6 cellular contexts compared by ENCODE assay signal in the genomic region with DNA sequence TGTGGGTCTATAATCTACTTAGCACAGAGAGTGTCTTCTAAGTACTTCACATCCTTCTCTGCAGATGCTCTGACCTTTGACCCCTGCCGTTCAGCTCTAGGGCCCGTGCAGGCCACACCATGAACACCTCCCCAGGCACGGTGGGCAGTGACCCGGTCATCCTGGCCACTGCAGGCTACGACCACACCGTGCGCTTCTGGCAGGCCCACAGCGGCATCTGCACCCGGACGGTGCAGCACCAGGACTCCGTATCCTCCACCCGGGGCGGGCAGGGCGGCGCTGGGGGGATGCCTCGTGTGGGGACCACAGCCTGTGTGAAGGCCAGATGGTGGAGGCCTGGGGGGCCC. TPM values are rescaled to one million over a fixed set of nuclear protein-coding genes. Genes with fewer than 3 reads are reported as not detected.
DNase-seq lines count a peak whose midpoint lies in the region; FAIRE-seq and TF ChIP-seq lines count a peak whose summit lies in the region.

No MANE protein-coding gene starts in this region.

- H3K9ac ChIP-seq in GM23248 (peak overlapping the region; percentile 86), SK-N-MC (ENCODE audit: insufficient read length) (peak overlapping the region; percentile 96), kidney (ENCODE audit: low read length in 2 of 2) (peak overlapping the region; percentile 84 to 99)

- in situ Hi-C loops in GM23248 (cut with MboI) = no loop called here

- intact Hi-C loops in kidney (cut with DNase I) = no loop called here

- TF ChIP-seq CTCF in kidney (IDR thresholded peaks at IDR 0.05; ENCODE audit: borderline replicate concordance, extremely low read depth, insufficient read depth) = no peak

- H3K4me1 ChIP-seq in GM23248 (ENCODE audit: insufficient read depth) (peaks cover 3% of the 10 kb centered on the region; the same call in 1 of the 2 replicates), kidney (ENCODE audit: control insufficient read depth in 1 of 2, insufficient read depth in 1 of 2, low read depth in 1 of 2, low read length in 2 of 2) (peaks cover 10 to 15% of the 10 kb centered on the region in 2 donors)

- no peaks in the 10 kb centered on the region for H3K9me3 ChIP-seq in GM23248 (ENCODE audit: low read depth)
- no peaks in the 10 kb centered on the region for H3K9me3 ChIP-seq in SK-N-MC (ENCODE audit: low read depth, low read length)
- H3K9me3 ChIP-seq in kidney (ENCODE audit: control insufficient read depth in 1 of 2, low read length in 2 of 2) = no peaks in the 10 kb centered on the region

- no peaks in the 10 kb centered on the region for H3K27me3 ChIP-seq in GM23248 (replicated peaks; ENCODE audit: insufficient read depth)

- DNase-seq in GM23248 (peak; percentile 40), SK-N-MC (ENCODE audit: low read depth, low spot score) (no peak), kidney (peak; percentile 86), NCI-H146 (lab: John Stamatoyannopoulos, UW) (no peak), DMS79 (lab: John Stamatoyannopoulos, UW) (no peak), NCI-H128 (lab: John Stamatoyannopoulos, UW; ENCODE audit: unreplicated experiment) (no peak)

- peak overlapping the region; percentile 93; the same call in 1 of the 2 replicates for H2AFZ ChIP-seq in GM23248

- 3% methylated on average over 14 to 16 of the region's 16 CpGs for WGBS in GM23248 (ENCODE audit: low coverage in 1 of 2, low lambda C conversion rate in 2 of 2, missing lambda C conversion rate in 2 of 2), 2 experiments

- no peaks in the 10 kb centered on the region for H3F3A ChIP-seq in GM23248 (ENCODE audit: insufficient read depth)

- peak overlapping the region; percentile 82 for H3K4me2 ChIP-seq in GM23248 (ENCODE audit: unreplicated experiment)

- FAIRE-seq in kidney (lab: Jason Lieb, UNC) = no peak

- H3K36me3 ChIP-seq in GM23248 (ENCODE audit: low read depth) (no peaks in the 10 kb centered on the region), SK-N-MC (ENCODE audit: insufficient read depth, low read length) (peaks cover 25% of the 10 kb centered on the region; the same call in 1 of the 2 replicates), kidney (ENCODE audit: control insufficient read depth in 1 of 2, insufficient read depth in 2 of 2, low read length in 2 of 2) (peaks cover 0 to 4% of the 10 kb centered on the region in 2 donors)

- no peaks in the 10 kb centered on the region for H3K9me2 ChIP-seq in GM23248 (ENCODE audit: insufficient read depth)

- peak overlapping the region; percentile 69 for H3K27ac ChIP-seq in GM23248
- H3K27ac ChIP-seq in SK-N-MC = peak overlapping the region; percentile 92
- H3K27ac ChIP-seq in kidney (ENCODE audit: low read depth in 2 of 2, low read length in 2 of 2) = peak overlapping the region; percentile 79 to 98

- H4K20me1 ChIP-seq in GM23248 (ENCODE audit: insufficient read depth) = no peaks in the 10 kb centered on the region

- H3K4me3 ChIP-seq in GM23248 = peak overlapping the region; percentile 83
- H3K4me3 ChIP-seq in SK-N-MC = peak overlapping the region; percentile 90
- H3K4me3 ChIP-seq in kidney (ENCODE audit: low read length in 2 of 2) = peak overlapping the region; percentile 86 to 92

- peaks cover 16% of the 10 kb centered on the region for H3K79me2 ChIP-seq in GM23248 (ENCODE audit: insufficient read depth)

RNA-seq across cellular contexts. Expression of gene MLST8, which starts 0.7 kb away (rescaled TPM):
- 58.6 and 62.9 TPM in 2 replicates for total RNA-seq in GM23248 (2014; rRNA removed; shearing (Covaris generic))
- polyA plus RNA-seq in GM23248 (2016; fragmentation: Nextera tagmentation; extraction: Ambion mirVana) (46.5 and 54.6 TPM in 2 replicates), kidney (ENCODE audit: insufficient read depth, low read depth, low replicate concordance) (63.3 TPM)
- total RNA-seq in kidney = 34.0 TPM

RNA-seq across cellular contexts. Expression of gene BRICD5, which starts 4.7 kb away (rescaled TPM):
- 2.1 and 2.9 TPM in 2 replicates for total RNA-seq in GM23248 (2014; rRNA removed; shearing (Covaris generic))
- 0.22 and 0.56 TPM in 2 replicates for polyA plus RNA-seq in GM23248 (2016; fragmentation: Nextera tagmentation; extraction: Ambion mirVana)
- 7.2 TPM for total RNA-seq in kidney
- polyA plus RNA-seq in kidney (ENCODE audit: insufficient read depth, low read depth, low replicate concordance) = 8.2 TPM

RNA-seq across cellular contexts. Expression of gene PGP, which starts 8.7 kb away (rescaled TPM):
- 21.4 and 25.5 TPM in 2 replicates for total RNA-seq in GM23248 (2014; rRNA removed; shearing (Covaris generic))
- 10.1 TPM in 2 replicates for polyA plus RNA-seq in GM23248 (2016; fragmentation: Nextera tagmentation; extraction: Ambion mirVana)
- total RNA-seq in kidney = 13.5 TPM
- 21.2 TPM for polyA plus RNA-seq in kidney (ENCODE audit: insufficient read depth, low read depth, low replicate concordance)

RNA-seq across cellular contexts. Expression of gene CASKIN1, which starts 9.5 kb away (rescaled TPM):
- under 0.01 TPM in 1 of 2 replicates, not detected in the other for total RNA-seq in GM23248 (2014; rRNA removed; shearing (Covaris generic))
- not detected in 2 replicates for polyA plus RNA-seq in GM23248 (2016; fragmentation: Nextera tagmentation; extraction: Ambion mirVana)
- total RNA-seq in kidney = 0.66 TPM
- polyA plus RNA-seq in kidney (ENCODE audit: insufficient read depth, low read depth, low replicate concordance) = 0.30 TPM

RNA-seq across cellular contexts. Expression of gene E4F1, which starts 17.5 kb away (rescaled TPM):
- total RNA-seq in GM23248 (2014; rRNA removed; shearing (Covaris generic)) = 32.7 and 41.5 TPM in 2 replicates
- polyA plus RNA-seq in GM23248 (2016; fragmentation: Nextera tagmentation; extraction: Ambion mirVana) (13.5 and 15.5 TPM in 2 replicates), kidney (ENCODE audit: insufficient read depth, low read depth, low replicate concordance) (13.6 TPM)
- 26.0 TPM for total RNA-seq in kidney

Comparison
In these comparisons a context has a peak if more than half of its experiments do, and no peak if none do; other contexts are left out.
1. DNase-seq: peak in GM23248 (single experiment) and kidney (single experiment); none in SK-N-MC (single experiment), NCI-H146 (single experiment), DMS79 (single experiment) and NCI-H128 (single experiment).
2. Peak in every context shown above with its lines, with median percentiles within 50 percentile points of each other: H3K27ac ChIP-seq, H3K4me3 ChIP-seq and H3K9ac ChIP-seq.